In genomic region chr10:31318382-31318853, GRCh38 we compare ENCODE assay signal across 8 cellular contexts. TPM values are rescaled to one million over a fixed set of nuclear protein-coding genes. Genes with fewer than 3 reads are reported as not detected.
A peak's percentile ranks its signal among the peaks of the same experiment; 100 is the strongest.
DNase-seq lines count a peak whose midpoint lies in the region; ATAC-seq and TF ChIP-seq lines count a peak whose summit lies in the region.

No MANE protein-coding gene starts in this region.

- ATAC-seq in GM18508 (IDR thresholded peaks at IDR 0.05; ENCODE audit: insufficient read depth, unreplicated experiment) (peak; percentile 62), HG02943 (IDR thresholded peaks at IDR 0.05; ENCODE audit: low read depth, unreplicated experiment) (peak; percentile 63)
- ATAC-seq in naive thymus-derived CD4-positive, alpha-beta T cell, result peak; percentile 55

- H3K4me3 ChIP-seq in A673 (ENCODE audit: low read depth, low read length, poor library complexity, severe bottlenecking), result peak overlapping the region; percentile 68
- H3K4me3 ChIP-seq in esophagus muscularis mucosa, result peak overlapping the region; percentile 91 to 99 (median 96)
- H3K4me3 ChIP-seq in naive thymus-derived CD4-positive, alpha-beta T cell (ENCODE audit: low read length), result peak overlapping the region; percentile 89

- peaks cover 0 to 10% (median 0%) of the 10 kb centered on the region in 5 donors for H3K36me3 Mint-ChIP-seq in naive thymus-derived CD4-positive, alpha-beta T cell

- H3K9me3 Mint-ChIP-seq in naive thymus-derived CD4-positive, alpha-beta T cell, result peaks cover 0 to 5% (median 0%) of the 10 kb centered on the region in 11 donors

- peaks cover 15% of the 10 kb centered on the region for H3K4me1 ChIP-seq in A673 (ENCODE audit: insufficient read depth, low read length, poor library complexity, severe bottlenecking)
- H3K4me1 ChIP-seq in esophagus muscularis mucosa, result peaks cover 7 to 28% (median 26%) of the 10 kb centered on the region in 4 donors
- H3K4me1 ChIP-seq in naive thymus-derived CD4-positive, alpha-beta T cell (ENCODE audit: control insufficient read depth in 2 of 2, insufficient read depth in 2 of 2, low read length in 2 of 2), result peaks cover 11 to 27% of the 10 kb centered on the region in 2 donors

- H3K27ac ChIP-seq in A673 (ENCODE audit: low read depth, low read length, poor library complexity, severe bottlenecking), result no peak overlapping the region
- H3K27ac ChIP-seq in esophagus muscularis mucosa (replicated peaks in 1 of 4), result peak overlapping the region; percentile 97 to 100 (median 98)
- H3K27ac ChIP-seq in naive thymus-derived CD4-positive, alpha-beta T cell (ENCODE audit: low read depth, low read length), result peak overlapping the region; percentile 99

- no peak for TF ChIP-seq POLR2A in esophagus muscularis mucosa (IDR thresholded peaks at IDR 0.05; ENCODE audit: low read depth)

- H3K36me3 ChIP-seq in A673 (ENCODE audit: insufficient read depth, low read length, poor library complexity, severe bottlenecking) (no peaks in the 10 kb centered on the region), esophagus muscularis mucosa (no peaks in the 10 kb centered on the region)
- peaks cover 0 to 20% (median 0%) of the 10 kb centered on the region in 3 experiments for H3K36me3 ChIP-seq in naive thymus-derived CD4-positive, alpha-beta T cell (ENCODE audit: control insufficient read depth in 2 of 3, insufficient read depth in 3 of 3, low read length in 3 of 3)

- CTCF ChIA-PET in A673 (lab: Charles Lee), result no interaction called here
- CTCF ChIA-PET in naive thymus-derived CD4-positive, alpha-beta T cell (lab: Charles Lee), result interaction anchor here (0.5 to 0.6 kb wide), 2 partner anchors 56 to 533 kb away, joined by 3 read pairs; no protein-coding TSS in a partner anchor

- peak overlapping the region; percentile 95 to 100 (median 99) for H3K27ac Mint-ChIP-seq in naive thymus-derived CD4-positive, alpha-beta T cell

- POLR2A ChIA-PET in A673 (lab: Charles Lee; ENCODE audit: low non-redundant PET), result no interaction called here
- POLR2A ChIA-PET in naive thymus-derived CD4-positive, alpha-beta T cell (lab: Charles Lee), result interaction anchor here (1.0 to 1.6 kb wide), 2 partner anchors 287 to 533 kb away, joined by 4 to 7 read pairs; partner anchors contain the start of gene ZNF438

- no peak for TF ChIP-seq CTCF in A673 (conservative IDR thresholded peaks at IDR 0.05; ENCODE audit: low read depth, low read length)
- no peak for TF ChIP-seq CTCF in esophagus muscularis mucosa (IDR thresholded peaks at IDR 0.05)

- H3K27me3 Mint-ChIP-seq in naive thymus-derived CD4-positive, alpha-beta T cell, result peaks cover 0 to 2% (median 0%) of the 10 kb centered on the region in 5 donors

- peak overlapping the region; percentile 91 to 100 (median 99) for H3K4me3 Mint-ChIP-seq in naive thymus-derived CD4-positive, alpha-beta T cell

- no TSS peak for BruUV-seq in A673 (replicated peaks; lab: Mats Ljungman, UMichigan)

- peaks cover 14 to 43% (median 39%) of the 10 kb centered on the region in 7 donors for H3K4me1 Mint-ChIP-seq in naive thymus-derived CD4-positive, alpha-beta T cell

- DNase-seq in A673 (ENCODE audit: low spot score) (no peak), NCI-H774 (lab: John Stamatoyannopoulos, UW) (peak; percentile 35), activated T-cell treated with anti-CD3 and anti-CD28 coated beads for 48 hours (ENCODE audit: low read depth) (peak; percentile 59), esophagus muscularis mucosa (ENCODE audit: extremely low spot score) (peak; percentile 92), superior temporal gyrus (ENCODE audit: extremely low spot score) (peak; percentile 28)
- DNase-seq in naive thymus-derived CD4-positive, alpha-beta T cell, result peak in 8 of 9 donors; percentile 45 to 80 (median 74)

- WGBS in esophagus muscularis mucosa, result 4% methylated on average over 8 of the region's 32 CpGs

- intact Hi-C loops in A673 (cut with micrococcal nuclease; ENCODE audit: unreplicated experiment) (loop anchor here (5.0 kb wide), 1 partner anchor 236 kb away; no protein-coding TSS in a partner anchor), esophagus muscularis mucosa (cut with DNase I) (loop anchor here (2.0 kb wide), 1 partner anchor 186 kb away; no protein-coding TSS in a partner anchor)
- intact Hi-C loops in naive thymus-derived CD4-positive, alpha-beta T cell (cut with micrococcal nuclease), result loop anchor here (1.0 to 5.0 kb wide), 8 partner anchors 181 to 1639 kb away; partner anchors contain the start of genes ARHGAP12 (in 2 of the 2) and ITGB1 (in 1 of the 2)

- H3K9me3 ChIP-seq in A673 (ENCODE audit: low read depth, low read length, poor library complexity, severe bottlenecking) (no peaks in the 10 kb centered on the region), esophagus muscularis mucosa (no peaks in the 10 kb centered on the region)
- H3K9me3 ChIP-seq in naive thymus-derived CD4-positive, alpha-beta T cell (ENCODE audit: control insufficient read depth in 2 of 3, low read length in 3 of 3), result no peaks in the 10 kb centered on the region

- TF ChIP-seq EP300 in esophagus muscularis mucosa (IDR thresholded peaks at IDR 0.05), result no peak

- peaks cover 37% of the 10 kb centered on the region for H3K27me3 ChIP-seq in A673 (replicated peaks; ENCODE audit: insufficient read depth, low read depth, low read length, poor library complexity)
- no peaks in the 10 kb centered on the region for H3K27me3 ChIP-seq in esophagus muscularis mucosa
- H3K27me3 ChIP-seq in naive thymus-derived CD4-positive, alpha-beta T cell (ENCODE audit: control insufficient read depth in 2 of 2, insufficient read depth in 2 of 2, low read length in 2 of 2), result no peaks in the 10 kb centered on the region

RNA-seq across cellular contexts. Expression of gene ZEB1, which starts 0.6 kb away (rescaled TPM):
- total RNA-seq in A673 (2021), result 8.3 and 10.3 TPM in 2 replicates
- total RNA-seq in esophagus muscularis mucosa, result 100 to 1,000 TPM; 124 to 189 (median 154) TPM
- 100 to 1,000 TPM in 1 of 5 experiments, 10 to 100 TPM in 4; 65.5 to 126 (median 80.9) TPM for total RNA-seq in naive thymus-derived CD4-positive, alpha-beta T cell
- 10 to 100 TPM; 37.4 to 47.9 TPM for polyA plus RNA-seq in naive thymus-derived CD4-positive, alpha-beta T cell
